15 cellular contexts compared by ENCODE assay signal in the genomic region with DNA sequence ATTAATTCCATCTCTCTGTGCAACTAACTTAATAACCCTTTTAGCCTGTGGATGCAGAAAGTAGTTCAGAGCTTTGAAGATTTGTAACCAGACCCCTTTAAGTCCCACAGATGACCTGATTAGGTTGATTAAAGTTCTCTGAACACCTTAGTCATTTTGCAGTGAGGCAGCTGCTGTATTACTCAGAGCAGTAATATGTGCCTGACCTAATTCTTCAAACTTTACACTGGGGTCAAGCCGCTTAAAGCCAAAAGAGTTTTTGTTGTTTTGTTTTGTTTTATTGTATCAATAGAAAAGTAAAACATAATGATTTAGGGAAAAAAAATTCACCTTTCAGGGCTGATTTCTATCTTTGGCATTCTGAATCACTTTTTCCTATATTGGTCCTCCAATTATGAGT.
DNase-seq lines count a peak whose midpoint lies in the region; ATAC-seq lines count a peak whose summit lies in the region.
"Had no signal": no experiment of that assay in that cellular context is flagged by ENCODE, and none has a peak within 500 bp of the region (broad histone marks: within the 10 kb centered on the region; RNA-seq: fewer than 3 reads in every experiment).

No MANE protein-coding gene starts in this region.

- H3K27ac Mint-ChIP-seq in activated T-helper 17 cell treated with anti-CD3 and anti-CD28 coated beads, Interleukin-2, amount 50 U/mL, for 72 hours: peak overlapping the region; percentile 61
- no peak overlapping the region for H3K27ac Mint-ChIP-seq in activated CD8-positive, alpha-beta T cell treated with anti-CD3 and anti-CD28 coated beads, Interleukin-2, amount 10 ng/mL, durations not matched to agents 7 days and 5 days
- H3K27ac Mint-ChIP-seq: activated CD4-positive, alpha-beta T cell treated with anti-CD3 and anti-CD28 coated beads, Interleukin-2, amount 10 ng/mL, durations not matched to agents 24 days and 14 days; activated T-cell treated with anti-CD3 and anti-CD28 coated beads, Interleukin-2, amount 50 U/mL, for 72 hours had no signal

- POLR2A ChIA-PET in activated CD8-positive, alpha-beta T cell treated with anti-CD3 and anti-CD28 coated beads, Interleukin-2, amount 10 ng/mL, durations not matched to agents 7 days and 5 days (lab: Charles Lee): no interaction called here

- no peaks in the 10 kb centered on the region for H3K36me3 Mint-ChIP-seq in activated T-helper 17 cell treated with anti-CD3 and anti-CD28 coated beads, Interleukin-2, amount 50 U/mL, for 72 hours (ENCODE audit: low read depth)
- H3K36me3 Mint-ChIP-seq in activated CD8-positive, alpha-beta T cell treated with anti-CD3 and anti-CD28 coated beads, Interleukin-2, amount 10 ng/mL, durations not matched to agents 7 days and 5 days (ENCODE audit: low read depth): no peaks in the 10 kb centered on the region
- H3K36me3 Mint-ChIP-seq: brain had no signal

- DNase-seq in A172 (ENCODE audit: low spot score) (peak; percentile 55), HT1080 (ENCODE audit: low read depth) (peak; percentile 48), glomerular visceral epithelial cell (ENCODE audit: extremely low spot score) (peak; percentile 43), DMS114 treated with DMSO at 0.1 percent for 48 hours (lab: John Stamatoyannopoulos, UW; ENCODE audit: unreplicated experiment) (no peak)
- DNase-seq in activated CD4-positive, alpha-beta T cell treated with anti-CD3 and anti-CD28 coated beads for 48 hours: no peak
- DNase-seq in activated CD4-positive, alpha-beta T cell treated with anti-CD3 and anti-CD28 coated beads, Interleukin-2, amount 50 U/mL, for 48 hours: no peak
- DNase-seq in activated CD8-positive, alpha-beta T cell treated with anti-CD3 and anti-CD28 coated beads, Interleukin-2, amount 10 ng/mL, durations not matched to agents 7 days and 5 days: no peak
- DNase-seq: activated CD4-positive, alpha-beta T cell treated with anti-CD3 and anti-CD28 coated beads, Interleukin-2, amount 10 ng/mL, durations not matched to agents 24 days and 14 days; activated T-cell treated with anti-CD3 and anti-CD28 coated beads, Interleukin-2, amount 50 U/mL, for 72 hours; Karpas-422; NCI-H2081; SW 1271; testis had no signal

- no peaks in the 10 kb centered on the region for H3K27me3 Mint-ChIP-seq in activated T-helper 17 cell treated with anti-CD3 and anti-CD28 coated beads, Interleukin-2, amount 50 U/mL, for 72 hours
- no peaks in the 10 kb centered on the region for H3K27me3 Mint-ChIP-seq in activated CD8-positive, alpha-beta T cell treated with anti-CD3 and anti-CD28 coated beads, Interleukin-2, amount 10 ng/mL, durations not matched to agents 7 days and 5 days (ENCODE audit: low read depth)
- H3K27me3 Mint-ChIP-seq: activated CD4-positive, alpha-beta T cell treated with anti-CD3 and anti-CD28 coated beads, Interleukin-2, amount 10 ng/mL, durations not matched to agents 24 days and 14 days; brain had no signal

- peak overlapping the region; percentile 17 for H3K4me3 Mint-ChIP-seq in activated T-helper 17 cell treated with anti-CD3 and anti-CD28 coated beads, Interleukin-2, amount 50 U/mL, for 72 hours
- no peak overlapping the region for H3K4me3 Mint-ChIP-seq in activated CD8-positive, alpha-beta T cell treated with anti-CD3 and anti-CD28 coated beads, Interleukin-2, amount 10 ng/mL, durations not matched to agents 7 days and 5 days
- H3K4me3 Mint-ChIP-seq: activated CD4-positive, alpha-beta T cell treated with anti-CD3 and anti-CD28 coated beads, Interleukin-2, amount 10 ng/mL, durations not matched to agents 24 days and 14 days; activated T-cell treated with anti-CD3 and anti-CD28 coated beads, Interleukin-2, amount 50 U/mL, for 72 hours; brain had no signal

- peak; percentile 64 for ATAC-seq in activated T-helper 17 cell treated with anti-CD3 and anti-CD28 coated beads, Interleukin-2, amount 50 U/mL, for 72 hours (replicated peaks)
- ATAC-seq in activated CD8-positive, alpha-beta T cell treated with anti-CD3 and anti-CD28 coated beads, Interleukin-2, amount 10 ng/mL, durations not matched to agents 7 days and 5 days: no peak
- ATAC-seq: activated T-cell treated with anti-CD3 and anti-CD28 coated beads, Interleukin-2, amount 50 U/mL, for 72 hours had no signal

- CTCF ChIA-PET in activated CD8-positive, alpha-beta T cell treated with anti-CD3 and anti-CD28 coated beads, Interleukin-2, amount 10 ng/mL, durations not matched to agents 7 days and 5 days (lab: Charles Lee): no interaction called here

- peaks cover 3% of the 10 kb centered on the region for H3K4me1 Mint-ChIP-seq in activated T-helper 17 cell treated with anti-CD3 and anti-CD28 coated beads, Interleukin-2, amount 50 U/mL, for 72 hours
- no peaks in the 10 kb centered on the region for H3K4me1 Mint-ChIP-seq in activated CD8-positive, alpha-beta T cell treated with anti-CD3 and anti-CD28 coated beads, Interleukin-2, amount 10 ng/mL, durations not matched to agents 7 days and 5 days (ENCODE audit: low read depth)
- H3K4me1 Mint-ChIP-seq: activated CD4-positive, alpha-beta T cell treated with anti-CD3 and anti-CD28 coated beads, Interleukin-2, amount 10 ng/mL, durations not matched to agents 24 days and 14 days had no signal

- H3K9me3 Mint-ChIP-seq in activated T-helper 17 cell treated with anti-CD3 and anti-CD28 coated beads, Interleukin-2, amount 50 U/mL, for 72 hours: peaks cover 6% of the 10 kb centered on the region
- no peaks in the 10 kb centered on the region for H3K9me3 Mint-ChIP-seq in activated CD8-positive, alpha-beta T cell treated with anti-CD3 and anti-CD28 coated beads, Interleukin-2, amount 10 ng/mL, durations not matched to agents 7 days and 5 days (ENCODE audit: insufficient read depth)

Comparison
In these comparisons a context has a peak if more than half of its experiments do, and no peak if none do; other contexts are left out.
1. DNase-seq: peak in A172 (single experiment), HT1080 (single experiment) and glomerular visceral epithelial cell (single experiment); none in activated CD4-positive, alpha-beta T cell treated with anti-CD3 and anti-CD28 coated beads for 48 hours (single experiment), activated CD4-positive, alpha-beta T cell treated with anti-CD3 and anti-CD28 coated beads, Interleukin-2, amount 50 U/mL, for 48 hours (0 of 2), DMS114 treated with DMSO at 0.1 percent for 48 hours (single experiment) and activated CD8-positive, alpha-beta T cell treated with anti-CD3 and anti-CD28 coated beads, Interleukin-2, amount 10 ng/mL, durations not matched to agents 7 days and 5 days (single experiment).